In the genomic region with DNA sequence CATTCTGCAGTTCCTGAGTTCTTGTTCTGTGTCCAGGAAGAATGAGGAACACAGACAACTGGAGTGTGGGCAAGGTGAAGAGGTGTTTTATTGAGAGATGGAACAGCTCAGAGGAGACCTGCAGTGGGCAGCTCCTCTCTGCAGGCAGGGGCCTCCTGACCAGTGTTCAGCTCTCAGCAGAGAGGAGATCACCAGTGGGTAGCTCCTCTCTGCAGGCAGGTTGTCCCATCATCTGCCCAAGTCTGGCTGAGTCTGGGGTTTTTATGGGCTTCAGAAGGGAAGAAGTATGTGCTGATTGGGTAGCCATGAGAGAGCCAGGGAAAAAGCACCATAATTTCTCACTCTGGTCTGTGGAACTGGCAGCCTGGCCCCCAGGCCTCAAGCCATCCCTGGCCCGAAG, we compare ENCODE assay signal across 1 cellular context.
TF ChIP-seq lines count a peak whose summit lies in the region.

No MANE protein-coding gene starts in this region.

TF ChIP-seq in HEK293, 187 proteins besides CTCF, POLR2A, EP300 and RAD21 (continued from another document):
- no peak for TF ChIP-seq ZNF639 (tag by site-specific recombination; IDR thresholded peaks at IDR 0.05)
